2 cellular contexts compared by ENCODE assay signal in genomic region chr14:99840265-99840664, GRCh38.
TF ChIP-seq lines count a peak whose summit lies in the region.

No MANE protein-coding gene starts in this region.

TF ChIP-seq in HEK293, 187 proteins besides CTCF, POLR2A, EP300 and RAD21:
- TF ChIP-seq HIC1 (tag by site-specific recombination; IDR thresholded peaks at IDR 0.05) (0 out of 2 replicates have a peak, but pooled peaks have one; percentile 11), ZNF596 (tag by site-specific recombination; IDR thresholded peaks at IDR 0.05) (no peak), ZNF426 (tag by site-specific recombination; IDR thresholded peaks at IDR 0.05) (no peak), ZNF514 (tag by site-specific recombination; IDR thresholded peaks at IDR 0.05) (no peak)

TF ChIP-seq in IMR-90, 13 proteins besides CTCF, POLR2A, EP300 and RAD21:
- TF ChIP-seq RFX5 (IDR thresholded peaks at IDR 0.05; ENCODE audit: low read depth, low read length): no peak
- TF ChIP-seq MXI1 (IDR thresholded peaks at IDR 0.05; ENCODE audit: borderline replicate concordance, low read depth, low read length): no peak
- TF ChIP-seq ELK1 (IDR thresholded peaks at IDR 0.05; ENCODE audit: borderline replicate concordance, low read depth, low read length): no peak
- TF ChIP-seq FOS (IDR thresholded peaks at IDR 0.05; ENCODE audit: low read depth, low read length): no peak
- TF ChIP-seq NFE2L2 (IDR thresholded peaks at IDR 0.05; ENCODE audit: low read depth, low read length): no peak
- no peak for TF ChIP-seq SMC3 (IDR thresholded peaks at IDR 0.05; ENCODE audit: low read depth, low read length)
- TF ChIP-seq CEBPB (IDR thresholded peaks at IDR 0.05; ENCODE audit: low read depth, low read length): no peak
- no peak for TF ChIP-seq BHLHE40 (IDR thresholded peaks at IDR 0.05; ENCODE audit: low read depth, low read length)
TF ChIP-seq in IMR-90: peak in this region for 0.
